ENCODE assay signal across 16 cellular contexts in genomic region chr15:67761343-67761742, GRCh38.
DNase-seq lines count a peak whose midpoint lies in the region; ATAC-seq, FAIRE-seq and TF ChIP-seq lines count a peak whose summit lies in the region.
"Had no signal": no experiment of that assay in that cellular context is flagged by ENCODE, and none has a peak within 500 bp of the region (broad histone marks: within the 10 kb centered on the region; RNA-seq: fewer than 3 reads in every experiment).

No MANE protein-coding gene starts in this region.

- no peaks in the 10 kb centered on the region for H3K9me3 ChIP-seq in CD8-positive, alpha-beta T cell (ENCODE audit: low read length)
- H3K9me3 ChIP-seq in OCI-LY1 (ENCODE audit: low read length) = no peaks in the 10 kb centered on the region
- H3K9me3 ChIP-seq: right lobe of liver, vagina had no signal

- TF ChIP-seq CTCF in CD8-positive, alpha-beta T cell (IDR thresholded peaks at IDR 0.05) = no peak
- TF ChIP-seq CTCF in OCI-LY1 (IDR thresholded peaks at IDR 0.05; ENCODE audit: low read length) = no peak

- peaks cover under 1% of the 10 kb centered on the region for H3K36me3 Mint-ChIP-seq in CD8-positive, alpha-beta T cell

- no peaks in the 10 kb centered on the region for H4K20me1 ChIP-seq in OCI-LY1 (ENCODE audit: insufficient read depth, low read length)

- DNase-seq in CD8-positive, alpha-beta T cell = no peak
- peak; percentile 32 for DNase-seq in HuH-7.5 (ENCODE audit: low spot score)
- DNase-seq in stimulated activated CD4-positive, alpha-beta T cell treated with anti-CD3 and anti-CD28 coated beads, Interleukin-1b, Interleukin-23, amount 100 ng/mL, for 48 hours = no peak
- no peak for DNase-seq in H4 (ENCODE audit: low spot score)
- DNase-seq in stimulated activated naive CD8-positive, alpha-beta T cell treated with anti-CD3 and anti-CD28 coated beads, Interleukin-15, amount 100 ng/mL, for 72 hours = no peak
- DNase-seq: activated CD4-positive, CD25-positive, alpha-beta regulatory T cell; aorta; right lobe of liver; stimulated activated CD4-positive, alpha-beta T cell treated with anti-CD3 and anti-CD28 coated beads, Interleukin-4, amount 100 ng/mL, for 24 hours had no signal

- H3K9me2 ChIP-seq in OCI-LY1 (ENCODE audit: low read depth, low read length) = no peaks in the 10 kb centered on the region

- no peaks in the 10 kb centered on the region; the same call in 1 of the 2 replicates for H3F3A ChIP-seq in OCI-LY1 (ENCODE audit: insufficient read depth, low read length)

- no peak overlapping the region for H3K27ac ChIP-seq in CD8-positive, alpha-beta T cell (ENCODE audit: low read depth, low read length)
- H3K27ac ChIP-seq in OCI-LY1 (ENCODE audit: low read depth, low read length, poor library complexity, severe bottlenecking) = peak overlapping the region; percentile 91
- H3K27ac ChIP-seq: right lobe of liver, vagina had no signal

- H2AFZ ChIP-seq in OCI-LY1 (ENCODE audit: low read length) = no peak overlapping the region

- CTCF ChIA-PET in CD8-positive, alpha-beta T cell (lab: Charles Lee) = no interaction called here

- peaks cover 69% of the 10 kb centered on the region for H3K4me1 ChIP-seq in CD8-positive, alpha-beta T cell (ENCODE audit: insufficient read depth, low read length)
- H3K4me1 ChIP-seq in OCI-LY1 (ENCODE audit: insufficient read depth, low read length, severe bottlenecking) = peaks cover 89% of the 10 kb centered on the region
- H3K4me1 ChIP-seq: right lobe of liver, vagina had no signal

- no peaks in the 10 kb centered on the region for H3K79me2 ChIP-seq in OCI-LY1 (ENCODE audit: insufficient read depth, low read length)

- H3K4me3 ChIP-seq in CD8-positive, alpha-beta T cell (ENCODE audit: low read depth, low read length) = no peak overlapping the region
- H3K4me3 ChIP-seq in OCI-LY1 (ENCODE audit: low read depth, low read length, poor library complexity, severe bottlenecking) = peak overlapping the region; percentile 59
- H3K4me3 ChIP-seq: K562, lung, right lobe of liver, vagina had no signal

- H3K27me3 Mint-ChIP-seq in CD8-positive, alpha-beta T cell (ENCODE audit: low read depth) = no peaks in the 10 kb centered on the region
- H3K27me3 Mint-ChIP-seq in stimulated activated naive CD8-positive, alpha-beta T cell treated with anti-CD3 and anti-CD28 coated beads, Interleukin-15, amount 100 ng/mL, for 72 hours = no peaks in the 10 kb centered on the region
- H3K27me3 Mint-ChIP-seq: dendritic cell treated with granulocyte-macrophage colony-stimulating factor and Interleukin-4, amounts not matched to agents 40 ng/mL and 50 ng/mL, for 4 days had no signal

- no peak overlapping the region for H3K4me3 Mint-ChIP-seq in CD8-positive, alpha-beta T cell
- no peak overlapping the region for H3K4me3 Mint-ChIP-seq in stimulated activated naive CD8-positive, alpha-beta T cell treated with anti-CD3 and anti-CD28 coated beads, Interleukin-15, amount 100 ng/mL, for 72 hours
- H3K4me3 Mint-ChIP-seq: dendritic cell treated with granulocyte-macrophage colony-stimulating factor and Interleukin-4, amounts not matched to agents 40 ng/mL and 50 ng/mL, for 4 days had no signal

- no peaks in the 10 kb centered on the region for H3K27me3 ChIP-seq in CD8-positive, alpha-beta T cell (ENCODE audit: insufficient read depth, low read length)
- H3K27me3 ChIP-seq in OCI-LY1 (ENCODE audit: insufficient read depth, low read length) = no peaks in the 10 kb centered on the region
- H3K27me3 ChIP-seq: right lobe of liver, vagina had no signal

- no peak for ATAC-seq in CD8-positive, alpha-beta T cell
- ATAC-seq in HG02642 (IDR thresholded peaks at IDR 0.05; ENCODE audit: poor library complexity, unreplicated experiment) = no peak
- no peak for ATAC-seq in stimulated activated naive CD8-positive, alpha-beta T cell treated with anti-CD3 and anti-CD28 coated beads, Interleukin-15, amount 100 ng/mL, for 72 hours
- ATAC-seq: K562 had no signal

- H3K9ac ChIP-seq in OCI-LY1 (ENCODE audit: low read length) = peak overlapping the region; percentile 77

- H3K4me1 Mint-ChIP-seq in CD8-positive, alpha-beta T cell (ENCODE audit: low read depth) = peaks cover 76% of the 10 kb centered on the region
- H3K4me1 Mint-ChIP-seq in stimulated activated naive CD8-positive, alpha-beta T cell treated with anti-CD3 and anti-CD28 coated beads, Interleukin-15, amount 100 ng/mL, for 72 hours = peaks cover 78% of the 10 kb centered on the region

- FAIRE-seq in islet of Langerhans (lab: Jason Lieb, UNC) = peak; percentile 90
- FAIRE-seq: K562 had no signal

- no peaks in the 10 kb centered on the region for H3K36me3 ChIP-seq in CD8-positive, alpha-beta T cell (ENCODE audit: insufficient read depth, low read length)
- no peaks in the 10 kb centered on the region for H3K36me3 ChIP-seq in OCI-LY1 (ENCODE audit: insufficient read depth, low read length)
- H3K36me3 ChIP-seq: right lobe of liver, vagina had no signal

- peak overlapping the region; percentile 84 for H3K4me2 ChIP-seq in OCI-LY1 (ENCODE audit: low read length)

- H3K9me3 Mint-ChIP-seq in CD8-positive, alpha-beta T cell = no peaks in the 10 kb centered on the region
- no peaks in the 10 kb centered on the region for H3K9me3 Mint-ChIP-seq in stimulated activated naive CD8-positive, alpha-beta T cell treated with anti-CD3 and anti-CD28 coated beads, Interleukin-15, amount 100 ng/mL, for 72 hours
- H3K9me3 Mint-ChIP-seq: dendritic cell treated with granulocyte-macrophage colony-stimulating factor and Interleukin-4, amounts not matched to agents 40 ng/mL and 50 ng/mL, for 4 days had no signal

- H3K27ac Mint-ChIP-seq in CD8-positive, alpha-beta T cell = peak overlapping the region; percentile 42
- peak overlapping the region in 1 of 2 donors; percentile 49 for H3K27ac Mint-ChIP-seq in stimulated activated naive CD8-positive, alpha-beta T cell treated with anti-CD3 and anti-CD28 coated beads, Interleukin-15, amount 100 ng/mL, for 72 hours
- H3K27ac Mint-ChIP-seq: dendritic cell treated with granulocyte-macrophage colony-stimulating factor and Interleukin-4, amounts not matched to agents 40 ng/mL and 50 ng/mL, for 4 days had no signal

- intact Hi-C loops in CD8-positive, alpha-beta T cell (cut with DNase I, micrococcal nuclease) = no loop called here

- POLR2A ChIA-PET in CD8-positive, alpha-beta T cell (lab: Charles Lee) = interaction anchor here (1.1 kb wide), 1 partner anchor 65 kb away, joined by 4 read pairs; no protein-coding TSS in a partner anchor
